ENCODE assay signal across 24 cellular contexts in the genomic region with DNA sequence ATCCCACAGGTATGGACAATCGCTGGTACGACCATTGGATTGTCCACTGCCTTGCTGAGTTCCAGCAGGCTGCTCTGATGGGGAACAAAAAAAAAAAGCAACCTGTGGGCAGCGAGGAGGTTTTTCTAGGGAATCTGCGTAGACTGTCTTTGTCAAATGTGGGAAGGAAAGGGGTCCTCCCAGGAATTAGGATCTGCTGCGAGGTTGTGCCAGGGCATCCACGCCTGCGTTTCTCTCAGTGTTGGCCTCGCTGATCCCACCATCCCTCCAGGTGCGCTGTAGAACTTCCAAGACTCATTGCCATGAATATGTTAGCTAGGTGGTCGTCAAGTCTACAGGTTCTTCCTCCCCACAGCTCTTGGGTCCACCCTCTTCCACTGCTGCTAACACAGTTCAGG.
"Had no signal": no experiment of that assay in that cellular context is flagged by ENCODE, and none has a peak within 500 bp of the region (broad histone marks: within the 10 kb centered on the region; RNA-seq: fewer than 3 reads in every experiment).

No MANE protein-coding gene starts in this region.

- H3K36me3 Mint-ChIP-seq: activated CD4-positive, alpha-beta memory T cell treated with anti-CD3 and anti-CD28 coated beads for 36 hours; activated naive CD8-positive, alpha-beta T cell; T-cell had no signal

- DNase-seq: activated CD4-positive, alpha-beta memory T cell treated with anti-CD3 and anti-CD28 coated beads for 36 hours; activated CD4-positive, alpha-beta T cell treated with anti-CD3 and anti-CD28 coated beads, Interleukin-2, amount 10 ng/mL, durations not matched to agents 7 days and 5 days; activated CD4-positive, CD25-positive, alpha-beta regulatory T cell; activated CD8-positive, alpha-beta memory T cell treated with anti-CD3 and anti-CD28 coated beads for 24 hours; activated effector memory CD4-positive, alpha-beta T cell treated with anti-CD3 and anti-CD28 coated beads, Interleukin-2, amount 50 U/mL, for 16 hours; activated naive CD4-positive, alpha-beta T cell treated with Interleukin-2 at 50 U/mL for 16 hours; activated T-cell treated with anti-CD3 and anti-CD28 coated beads, Interleukin-2, amount 50 U/mL, for 4 hours; KG1; NCI-H1092 treated with DMSO at 0.1 percent for 48 hours; NCI-H1417 treated with DMSO at 0.1 percent for 48 hours; NCI-H1694 treated with DMSO at 0.1 percent for 48 hours; NCI-H345; NCI-H510A; NCI-H526 treated with DMSO at 0.1 percent for 48 hours; NCI-H82; OCI-M1; RPMI8226; T-cell had no signal

- H3K27me3 ChIP-seq: brain microvascular endothelial cell had no signal

- H3K4me3 Mint-ChIP-seq: activated CD4-positive, alpha-beta memory T cell treated with anti-CD3 and anti-CD28 coated beads for 36 hours; activated CD4-positive, alpha-beta T cell treated with anti-CD3 and anti-CD28 coated beads, Interleukin-2, amount 10 ng/mL, durations not matched to agents 7 days and 5 days; activated naive CD8-positive, alpha-beta T cell; activated T-cell treated with anti-CD3 and anti-CD28 coated beads, Interleukin-2, amount 50 U/mL, for 4 hours; IgD-negative memory B cell; T-cell had no signal

- H3K36me3 ChIP-seq: brain microvascular endothelial cell had no signal

- H3K27ac ChIP-seq: brain microvascular endothelial cell, SK-N-MC, VCaP had no signal

- H3K27ac Mint-ChIP-seq: activated CD4-positive, alpha-beta memory T cell treated with anti-CD3 and anti-CD28 coated beads for 36 hours; activated CD4-positive, alpha-beta T cell treated with anti-CD3 and anti-CD28 coated beads, Interleukin-2, amount 10 ng/mL, durations not matched to agents 7 days and 5 days; activated naive CD8-positive, alpha-beta T cell; IgD-negative memory B cell; T-cell had no signal

- ATAC-seq: activated T-cell treated with anti-CD3 and anti-CD28 coated beads, Interleukin-2, amount 50 U/mL, for 4 hours; Panc1; T-cell had no signal

- H3K9me3 Mint-ChIP-seq: activated CD4-positive, alpha-beta memory T cell treated with anti-CD3 and anti-CD28 coated beads for 36 hours; activated CD4-positive, alpha-beta T cell treated with anti-CD3 and anti-CD28 coated beads, Interleukin-2, amount 10 ng/mL, durations not matched to agents 7 days and 5 days; activated T-cell treated with anti-CD3 and anti-CD28 coated beads, Interleukin-2, amount 50 U/mL, for 4 hours; T-cell had no signal

- H3K4me3 ChIP-seq: SK-N-MC had no signal
